25 cellular contexts compared by ENCODE assay signal in genomic region chr3:109607897-109608296, GRCh38.
"Had no signal": no experiment of that assay in that cellular context is flagged by ENCODE, and none has a peak within 500 bp of the region (broad histone marks: within the 10 kb centered on the region; RNA-seq: fewer than 3 reads in every experiment).

No MANE protein-coding gene starts in this region.

- H3K36me3 ChIP-seq: MG63, Peyer's patch, SJSA1 had no signal

- H3K9me3 ChIP-seq: MG63, Peyer's patch, SJSA1 had no signal

- H3K27ac Mint-ChIP-seq: T-cell; T-helper 1 cell treated with Interleukin-12 subunit alpha and Interleukin-12 subunit beta and Interleukin-4 antibody, amounts not matched to agents 30 μg/mL and 1 μg/mL, for 36 hours had no signal

- DNase-seq: Karpas-422, KG1, MG63, NCI-H1105, NCI-H1417, NCI-H1436 treated with DMSO at 0.1 percent for 48 hours, NCI-H1694, NCI-H187 treated with DMSO at 0.1 percent for 48 hours, NCI-H2029 treated with DMSO at 0.1 percent for 48 hours, NCI-H2171 treated with DMSO at 0.1 percent for 48 hours, NCI-H345, NCI-H446 treated with DMSO at 0.1 percent for 48 hours, NCI-H510A treated with DMSO at 0.1 percent for 48 hours, NCI-H526, OCI-M1, PC-9, Peyer's patch, Right ventricle myocardium superior, RPMI8226, SIG-M5, SW 1271, T-cell had no signal

- H3K27ac ChIP-seq: PC-9, Peyer's patch, SJSA1, SK-N-MC had no signal

- H3K4me1 ChIP-seq: Peyer's patch, SJSA1 had no signal

- H3K4me3 ChIP-seq: MG63, PC-9, Peyer's patch, SJSA1, SK-N-MC had no signal

- H3K9me3 Mint-ChIP-seq: T-helper 1 cell treated with Interleukin-12 subunit alpha and Interleukin-12 subunit beta and Interleukin-4 antibody, amounts not matched to agents 30 μg/mL and 1 μg/mL, for 36 hours had no signal

- H3K4me3 Mint-ChIP-seq: T-cell; T-helper 1 cell treated with Interleukin-12 subunit alpha and Interleukin-12 subunit beta and Interleukin-4 antibody, amounts not matched to agents 30 μg/mL and 1 μg/mL, for 36 hours had no signal

- H3K4me2 ChIP-seq: PC-9 had no signal

- ATAC-seq: T-cell had no signal

- H3K27me3 ChIP-seq: Peyer's patch, SJSA1 had no signal
